21 cellular contexts compared by ENCODE assay signal in genomic region chr6:67935976-67936477, GRCh38.
"Had no signal": no experiment of that assay in that cellular context is flagged by ENCODE, and none has a peak within 500 bp of the region (broad histone marks: within the 10 kb centered on the region; RNA-seq: fewer than 3 reads in every experiment).

No MANE protein-coding gene starts in this region.

- H2AFZ ChIP-seq: PC-9 had no signal

- ATAC-seq: Right ventricle myocardium inferior had no signal

- H3K36me3 ChIP-seq: MG63, Peyer's patch, SJSA1 had no signal

- H3K4me3 ChIP-seq: MG63, PC-9, Peyer's patch, SJSA1 had no signal

- H3K4me2 ChIP-seq: PC-9 had no signal

- H3K4me1 ChIP-seq: Peyer's patch, SJSA1 had no signal

- H3K9me3 ChIP-seq: MG63, Peyer's patch, SJSA1 had no signal

- DNase-seq: Karpas-422, KG1, MG63, NCI-H1092, NCI-H1105 treated with DMSO at 0.1 percent for 48 hours, NCI-H1417 treated with DMSO at 0.1 percent for 48 hours, NCI-H146, NCI-H1694 treated with DMSO at 0.1 percent for 48 hours, NCI-H1930, NCI-H2081, NCI-H2107, NCI-H2227 treated with DMSO at 0.1 percent for 48 hours, NCI-H524, NCI-H526 treated with DMSO at 0.1 percent for 48 hours, NCI-H774, PC-9, Peyer's patch, SHP77 treated with DMSO at 0.1 percent for 48 hours had no signal

- H3K27me3 ChIP-seq: MG63, Peyer's patch, SJSA1 had no signal

- H3K27ac ChIP-seq: HL-60, PC-9, Peyer's patch, SJSA1 had no signal
